Comparison of ENCODE assay signal across 8 cellular contexts in the genomic region with DNA sequence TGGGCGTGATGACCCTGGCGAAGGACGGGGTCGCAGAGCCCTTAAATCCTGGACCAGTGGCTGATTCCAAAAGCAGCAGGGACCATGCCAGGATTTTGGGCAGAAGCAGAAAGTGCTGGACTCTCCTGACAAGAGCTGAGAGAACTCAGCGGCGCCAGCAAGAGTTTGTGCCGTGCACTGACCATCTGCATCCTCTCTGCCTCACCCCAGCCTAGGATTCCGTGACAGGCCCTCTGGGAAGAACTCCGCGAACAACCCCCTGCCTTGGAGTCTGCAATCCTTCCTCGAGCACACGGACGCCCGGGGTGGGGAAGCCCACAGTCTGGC. TPM values are rescaled to one million over a fixed set of nuclear protein-coding genes. Genes with fewer than 3 reads are reported as not detected.
DNase-seq lines count a peak whose midpoint lies in the region; ATAC-seq, FAIRE-seq and TF ChIP-seq lines count a peak whose summit lies in the region.

No MANE protein-coding gene starts in this region.

- no peak for TF ChIP-seq CTCF in adrenal gland (IDR thresholded peaks at IDR 0.05)
- no peak for TF ChIP-seq CTCF in kidney (IDR thresholded peaks at IDR 0.05; ENCODE audit: borderline replicate concordance, extremely low read depth, insufficient read depth)
- no peak for TF ChIP-seq CTCF in suprapubic skin (IDR thresholded peaks at IDR 0.05)

- H3K9ac ChIP-seq in kidney (ENCODE audit: low read length in 2 of 2): peak overlapping the region in 1 of 2 donors; percentile 96

- DNase-seq in NCI-H82 (lab: John Stamatoyannopoulos, UW): peak; percentile 63
- DNase-seq in NCI-H82 treated with DMSO at 0.1 percent for 48 hours (lab: John Stamatoyannopoulos, UW; ENCODE audit: unreplicated experiment): no peak
- peak in 4 of 7 donors; percentile 20 to 63 (median 42) for DNase-seq in adrenal gland
- DNase-seq in kidney: no peak
- DNase-seq in suprapubic skin (ENCODE audit: low spot score in 2 of 2): no peak
- no peak for DNase-seq in NCI-H146 (lab: John Stamatoyannopoulos, UW)

- H3K27ac ChIP-seq in adrenal gland: peak overlapping the region in 2 of 5 donors; percentile 73 to 82
- peak overlapping the region; percentile 53 to 89 for H3K27ac ChIP-seq in kidney (ENCODE audit: low read depth in 2 of 2, low read length in 2 of 2)
- peak overlapping the region; percentile 71 for H3K27ac ChIP-seq in suprapubic skin

- H3K27me3 ChIP-seq in adrenal gland (no peaks in the 10 kb centered on the region), suprapubic skin (no peaks in the 10 kb centered on the region)

- intact Hi-C loops in adrenal gland (cut with DNase I): no loop called here
- intact Hi-C loops in kidney (cut with DNase I): no loop called here

- TF ChIP-seq POLR2A in adrenal gland (IDR thresholded peaks at IDR 0.05) (no peak), suprapubic skin (IDR thresholded peaks at IDR 0.05) (no peak)

- no peak for ATAC-seq in HG03025 (IDR thresholded peaks at IDR 0.05; ENCODE audit: low FRiP score, unreplicated experiment)
- no peak for ATAC-seq in HG03097 (IDR thresholded peaks at IDR 0.05; ENCODE audit: low FRiP score, unreplicated experiment)

- H3K4me3 ChIP-seq in adrenal gland: peak overlapping the region in 2 of 4 donors; percentile 92 to 94
- peak overlapping the region; percentile 87 to 95 for H3K4me3 ChIP-seq in kidney (ENCODE audit: low read length in 2 of 2)
- peak overlapping the region; percentile 77 for H3K4me3 ChIP-seq in suprapubic skin

- 32 to 50% (median 33%) methylated on average over 4 to 14 of the region's 14 CpGs for WGBS in adrenal gland, 4 donors
- 55% methylated on average over 8 of the region's 14 CpGs for WGBS in suprapubic skin

- H3K4me1 ChIP-seq in adrenal gland (replicated peaks in 1 of 2) (peaks cover 13 to 14% of the 10 kb centered on the region in 2 donors), kidney (ENCODE audit: control insufficient read depth in 1 of 2, insufficient read depth in 1 of 2, low read depth in 1 of 2, low read length in 2 of 2) (peaks cover 0 to 11% of the 10 kb centered on the region in 2 donors), suprapubic skin (peaks cover 28% of the 10 kb centered on the region)

- no peak for TF ChIP-seq EP300 in suprapubic skin (IDR thresholded peaks at IDR 0.05)

- H3K9me3 ChIP-seq in adrenal gland (replicated peaks in 1 of 3) (no peaks in the 10 kb centered on the region), kidney (ENCODE audit: control insufficient read depth in 1 of 2, low read length in 2 of 2) (no peaks in the 10 kb centered on the region), suprapubic skin (no peaks in the 10 kb centered on the region)

- H3K36me3 ChIP-seq in adrenal gland (replicated peaks in 1 of 2) (peaks cover 0 to 27% of the 10 kb centered on the region in 2 donors), kidney (ENCODE audit: control insufficient read depth in 1 of 2, insufficient read depth in 2 of 2, low read length in 2 of 2) (peaks cover 16 to 17% of the 10 kb centered on the region in 2 donors), suprapubic skin (peaks cover 28% of the 10 kb centered on the region)

- no peak for FAIRE-seq in kidney (lab: Jason Lieb, UNC)

RNA-seq across cellular contexts. Expression of gene NDUFV1, which starts 0.6 kb away (rescaled TPM):
- total RNA-seq in adrenal gland (100 to 1,000 TPM; 176 to 439 (median 297) TPM), kidney (191 TPM), suprapubic skin (100 to 1,000 TPM; 200 to 361 (median 275) TPM)
- polyA plus RNA-seq in adrenal gland (100 to 1,000 TPM in 2 of 3 donors, 10 to 100 TPM in 1; 84.2 to 231 (median 227) TPM), kidney (ENCODE audit: insufficient read depth, low read depth, low replicate concordance) (395 TPM)

RNA-seq across cellular contexts. Expression of gene GSTP1, which starts 22.5 kb away (rescaled TPM):
- total RNA-seq in adrenal gland: 1,000 to 10,000 TPM in 1 of 8 donors, 100 to 1,000 TPM in 7; 332 to 1,325 (median 429) TPM
- 100 to 1,000 TPM; 267 to 762 (median 466) TPM for polyA plus RNA-seq in adrenal gland
- 800 TPM for total RNA-seq in kidney
- 1,687 TPM for polyA plus RNA-seq in kidney (ENCODE audit: insufficient read depth, low read depth, low replicate concordance)
- 1,000 to 10,000 TPM in 3 of 4 donors, 100 to 1,000 TPM in 1; 564 to 1,559 (median 1,256) TPM for total RNA-seq in suprapubic skin

RNA-seq across cellular contexts. Expression of gene NUDT8, which starts 23.6 kb away (rescaled TPM):
- total RNA-seq in adrenal gland (10 to 100 TPM in 2 of 8 donors, 1 to 10 TPM in 6; 2.4 to 40.6 (median 7.9) TPM), kidney (11.9 TPM), suprapubic skin (10 to 100 TPM; 33.9 to 48.8 (median 46.3) TPM)
- polyA plus RNA-seq in adrenal gland (10 to 100 TPM in 1 of 3 donors, 1 to 10 TPM in 2; 1.9 to 14.0 (median 8.0) TPM), kidney (ENCODE audit: insufficient read depth, low read depth, low replicate concordance) (57.0 TPM)

RNA-seq across cellular contexts. Expression of gene TBX10, which starts 33.5 kb away (rescaled TPM):
- total RNA-seq in adrenal gland (not detected), kidney (not detected), suprapubic skin (not detected)
- polyA plus RNA-seq in adrenal gland (not detected), kidney (ENCODE audit: insufficient read depth, low read depth, low replicate concordance) (not detected)

RNA-seq across cellular contexts. Expression of gene ACY3, which starts 44.4 kb away (rescaled TPM):
- total RNA-seq in adrenal gland (not detected), kidney (7.7 TPM), suprapubic skin (not detected)
- polyA plus RNA-seq in adrenal gland (under 1 TPM in 1 of 3 donors, not detected in 2; 0.32 TPM), kidney (ENCODE audit: insufficient read depth, low read depth, low replicate concordance) (111 TPM)

Comparison
In these comparisons a context has a peak if more than half of its experiments do, and no peak if none do; other contexts are left out.
1. DNase-seq: peak in NCI-H82 (single experiment) and adrenal gland (4 of 7); none in NCI-H82 treated with DMSO at 0.1 percent for 48 hours (single experiment), kidney (single experiment), suprapubic skin (0 of 2) and NCI-H146 (single experiment).